ENCODE assay signal across 8 cellular contexts in the genomic region with DNA sequence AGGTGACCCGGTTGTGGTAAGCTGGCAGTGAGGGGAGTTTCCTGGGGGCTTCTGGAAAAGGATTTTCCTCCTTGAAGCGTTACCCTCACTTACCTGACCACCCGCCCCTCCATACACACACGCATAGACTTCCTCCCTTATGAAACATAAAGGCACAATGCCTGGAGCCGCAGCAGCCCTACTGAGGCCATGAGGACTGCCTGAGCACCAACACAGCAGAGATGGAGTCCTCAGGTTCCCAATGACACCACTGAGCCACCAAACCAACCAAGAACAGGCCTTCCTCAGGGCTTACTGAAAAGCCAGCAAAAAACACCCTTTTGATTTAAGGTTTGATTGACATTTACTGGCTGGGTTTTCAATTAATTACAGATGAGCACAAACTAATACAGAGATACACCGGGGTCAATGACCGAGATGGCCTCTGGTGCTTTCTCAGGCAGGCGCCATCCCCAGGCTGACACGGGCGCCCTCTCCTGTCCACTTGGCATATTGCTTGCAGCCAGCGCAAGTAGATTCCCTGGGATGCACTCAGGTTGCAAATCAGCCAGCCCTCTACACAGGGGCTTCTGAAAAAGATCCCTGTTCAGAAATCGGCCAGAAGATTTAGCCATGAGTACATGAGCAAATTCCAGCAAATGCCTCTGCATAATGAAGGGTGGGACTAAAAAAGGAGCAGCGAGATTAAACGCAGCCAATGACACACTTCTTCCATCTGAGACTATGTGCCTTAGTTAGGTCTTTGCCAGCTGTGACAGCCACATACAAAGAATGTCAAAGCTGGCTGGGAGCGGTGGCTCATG. TPM values are rescaled to one million over a fixed set of nuclear protein-coding genes. Genes with fewer than 3 reads are reported as not detected.
DNase-seq lines count a peak whose midpoint lies in the region; TF ChIP-seq lines count a peak whose summit lies in the region.

No MANE protein-coding gene starts in this region.

- DNase-seq in BE2C (peak; percentile 69), HT-29 (ENCODE audit: low spot score) (peak; percentile 78), WERI-Rb-1 (peak; percentile 73), dedifferentiated amniotic fluid mesenchymal stem cell (ENCODE audit: extremely low spot score) (no peak), NCI-H2107 (lab: John Stamatoyannopoulos, UW) (no peak)
- peak; percentile 27 for DNase-seq in central memory CD4-positive, alpha-beta T cell
- DNase-seq in stimulated activated CD8-positive, alpha-beta memory T cell treated with anti-CD3 and anti-CD28 coated beads, Interleukin-15, amount 100 ng/mL, for 1 hour (ENCODE audit: low read depth), result peak; percentile 27

- TF ChIP-seq CTCF in BE2C (IDR thresholded peaks at IDR 0.05; ENCODE audit: low read depth, low read length) (peak; percentile 84), WERI-Rb-1 (IDR thresholded peaks at IDR 0.05; ENCODE audit: low read depth, low read length) (peak; percentile 85), liver (IDR thresholded peaks at IDR 0.05; ENCODE audit: low read depth, low read length, missing input control) (peak; percentile 92)

- no peaks in the 10 kb centered on the region for H3K27me3 ChIP-seq in BE2C
- no peaks in the 10 kb centered on the region for H3K27me3 ChIP-seq in WERI-Rb-1 (ENCODE audit: insufficient read depth, low read depth, severe bottlenecking)
- H3K27me3 ChIP-seq in liver (ENCODE audit: control insufficient read depth in 4 of 4, insufficient read depth in 4 of 4, low read length in 3 of 4), result no peaks in the 10 kb centered on the region

- H3K4me3 ChIP-seq in BE2C (ENCODE audit: low read depth, low read length) (no peak overlapping the region), WERI-Rb-1 (ENCODE audit: low read depth, low read length) (no peak overlapping the region), liver (ENCODE audit: low read depth in 1 of 3, low read length in 3 of 3) (no peak overlapping the region)

- no peaks in the 10 kb centered on the region for H3K4me1 ChIP-seq in BE2C
- H3K4me1 ChIP-seq in liver (ENCODE audit: control insufficient read depth in 4 of 4, insufficient read depth in 4 of 4, low read length in 3 of 4), result peaks cover 7 to 19% (median 13%) of the 10 kb centered on the region in 4 donors

- H3K36me3 ChIP-seq in BE2C (no peaks in the 10 kb centered on the region), WERI-Rb-1 (no peaks in the 10 kb centered on the region; the same call in none of the 2 replicates), liver (ENCODE audit: control insufficient read depth in 4 of 4, insufficient read depth in 3 of 4, low read depth in 1 of 4, low read length in 3 of 4) (no peaks in the 10 kb centered on the region)

- H3K9ac ChIP-seq in liver (ENCODE audit: low read depth in 1 of 2, low read length in 2 of 2), result no peak overlapping the region

- WGBS in liver, result 56% methylated on average over 15 of the region's 15 CpGs

- H3K27ac ChIP-seq in WERI-Rb-1, result no peak overlapping the region
- no peak overlapping the region for H3K27ac ChIP-seq in liver (ENCODE audit: low read depth in 1 of 2, low read length in 2 of 2)

- TF ChIP-seq RAD21 in liver (IDR thresholded peaks at IDR 0.05), result peak; percentile 88 to 92

- H3K9me3 ChIP-seq in BE2C (no peaks in the 10 kb centered on the region; the same call in 1 of the 2 replicates), WERI-Rb-1 (ENCODE audit: severe bottlenecking) (no peaks in the 10 kb centered on the region), liver (ENCODE audit: control insufficient read depth in 4 of 4, low read length in 3 of 4) (no peaks in the 10 kb centered on the region)

TF ChIP-seq in liver, 16 proteins besides CTCF, POLR2A, EP300 and RAD21:
- TF ChIP-seq YY1 (IDR thresholded peaks at IDR 0.05), result peak; percentile 36
- peak; percentile 92 to 96 for TF ChIP-seq RXRA (IDR thresholded peaks at IDR 0.05)
- TF ChIP-seq JUND (IDR thresholded peaks at IDR 0.05), result no peak
- no peak for TF ChIP-seq TAF1 (conservative IDR thresholded peaks at IDR 0.05)
- TF ChIP-seq NR2F2 (IDR thresholded peaks at IDR 0.05), result no peak

RNA-seq across cellular contexts. Expression of a gene that starts 14.8 kb away (rescaled TPM):
- polyA plus RNA-seq in BE2C (2012; ENCODE audit: insufficient read depth, insufficient read length, low read depth), result 11.8 TPM
- 20.5 and 23.0 TPM in 2 replicates for total RNA-seq in HT-29 (2014; rRNA removed; shearing (Covaris generic))
- 1 to 10 TPM; 3.8 to 6.7 TPM for total RNA-seq in liver
- polyA plus RNA-seq in liver, result 1 to 10 TPM; 5.8 to 9.4 TPM

RNA-seq across cellular contexts. Expression of a gene that starts 32.2 kb away (rescaled TPM):
- 8.6 TPM for polyA plus RNA-seq in BE2C (2012; ENCODE audit: insufficient read depth, insufficient read length, low read depth)
- total RNA-seq in HT-29 (2014; rRNA removed; shearing (Covaris generic)), result not detected in 2 replicates
- total RNA-seq in liver, result under 1 TPM; 0.37 to 0.84 TPM
- 1 to 10 TPM; 1.1 to 1.9 TPM for polyA plus RNA-seq in liver

Comparison
In these comparisons a context has a peak if more than half of its experiments do, and no peak if none do; other contexts are left out.
1. DNase-seq: peak in BE2C (single experiment), HT-29 (single experiment), WERI-Rb-1 (single experiment), central memory CD4-positive, alpha-beta T cell (single experiment) and stimulated activated CD8-positive, alpha-beta memory T cell treated with anti-CD3 and anti-CD28 coated beads, Interleukin-15, amount 100 ng/mL, for 1 hour (single experiment); none in dedifferentiated amniotic fluid mesenchymal stem cell (single experiment) and NCI-H2107 (single experiment).
2. Peak in every context shown above with its lines, with median percentiles within 50 percentile points of each other: CTCF ChIP-seq.